Comparison of ENCODE assay signal across 37 cellular contexts in the genomic region with DNA sequence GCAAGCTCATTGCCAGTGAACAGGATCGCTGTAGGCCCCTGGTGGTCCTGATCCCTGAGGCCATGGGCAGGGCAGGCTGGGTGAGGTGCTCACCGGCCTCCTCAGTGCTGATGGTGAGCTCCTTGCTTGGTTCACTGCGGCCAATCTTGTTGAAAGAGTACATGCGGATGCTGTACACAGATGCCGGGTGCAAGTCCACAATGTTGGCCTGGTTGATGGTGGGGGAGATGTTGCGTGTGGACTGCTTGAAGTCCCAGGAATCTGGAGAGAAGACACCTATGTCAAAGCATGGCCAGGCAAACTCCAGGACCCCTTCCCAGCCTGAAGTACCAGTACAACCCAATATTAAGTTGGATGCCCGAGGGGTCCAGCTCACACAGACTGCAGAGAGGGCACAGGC.
A peak's percentile ranks its signal among the peaks of the same experiment; 100 is the strongest.
DNase-seq lines count a peak whose midpoint lies in the region; ATAC-seq, FAIRE-seq and TF ChIP-seq lines count a peak whose summit lies in the region.
"Had no signal": no experiment of that assay in that cellular context is flagged by ENCODE, and none has a peak within 500 bp of the region (broad histone marks: within the 10 kb centered on the region; RNA-seq: fewer than 3 reads in every experiment).

No MANE protein-coding gene starts in this region.

- H3K23ac ChIP-seq in H1 (ENCODE audit: insufficient read length) (no peak overlapping the region), neuronal stem cell (ENCODE audit: low read depth, low read length, poor library complexity) (peak overlapping the region; percentile 67), trophoblast cell (ENCODE audit: low read length) (peak overlapping the region; percentile 69)

- H3K4me3 ChIP-seq in H1 (ENCODE audit: extremely low read depth in 1 of 4, insufficient read depth in 2 of 4, low read depth in 3 of 4, low read length in 4 of 4) (no peak overlapping the region), neuronal stem cell (ENCODE audit: low read length in 2 of 2) (no peak overlapping the region), trophoblast cell (ENCODE audit: low read depth, low read length) (peak overlapping the region; percentile 18)
- H3K4me3 ChIP-seq: A549; BLaER1; BLaER1 treated with 17β-estradiol and CSF1 and Interleukin-3, amounts not matched to agents 10 nM and 100 nM had no signal

- H4K20me1 ChIP-seq in H1 (replicated peaks in 1 of 2; ENCODE audit: control insufficient read depth in 1 of 2, insufficient read depth in 2 of 2, low read length in 2 of 2), result no peaks in the 10 kb centered on the region
- H4K20me1 ChIP-seq: BLaER1; BLaER1 treated with 17β-estradiol and CSF1 and Interleukin-3, amounts not matched to agents 10 nM and 100 nM had no signal

- no peak for TF ChIP-seq EP300 in H1 (IDR thresholded peaks at IDR 0.05; ENCODE audit: borderline replicate concordance in 1 of 2, low read depth in 2 of 2, low read length in 2 of 2)

- no peak overlapping the region for H2AK5ac ChIP-seq in H1 (ENCODE audit: low read depth, low read length)
- peak overlapping the region; percentile 47 for H2AK5ac ChIP-seq in neuronal stem cell (ENCODE audit: low read depth, low read length)
- no peak overlapping the region for H2AK5ac ChIP-seq in trophoblast cell (ENCODE audit: low read length)

- H3K14ac ChIP-seq in H1 (ENCODE audit: insufficient read length), result no peak overlapping the region
- no peak overlapping the region for H3K14ac ChIP-seq in neuronal stem cell (ENCODE audit: low read length)
- no peak overlapping the region for H3K14ac ChIP-seq in trophoblast cell (ENCODE audit: low read length)

- POLR2A ChIA-PET in H1 (lab: Charles Lee; ENCODE audit: partially characterized antibody), result no interaction called here

- H2BK20ac ChIP-seq in H1 (ENCODE audit: low read length), result peak overlapping the region; percentile 84; the same call in 1 of the 2 replicates

- H2AFZ ChIP-seq in H1 (ENCODE audit: low read length) (no peak overlapping the region), neuronal stem cell (ENCODE audit: low read length) (no peak overlapping the region), trophoblast cell (ENCODE audit: insufficient read depth, low read length, poor library complexity) (no peak overlapping the region)

- FAIRE-seq in H1 (lab: Jason Lieb, UNC), result no peak
- FAIRE-seq: A204.1, A549, D721Med had no signal

- H2BK5ac ChIP-seq in H1 (ENCODE audit: low read depth, low read length) (0 out of 2 replicates have a peak overlapping the region, but pooled peaks have one; percentile 7), neuronal stem cell (ENCODE audit: low read length) (no peak overlapping the region), trophoblast cell (ENCODE audit: low read depth, low read length, poor library complexity) (no peak overlapping the region)

- H2BK15ac ChIP-seq in H1 (ENCODE audit: low read length), result no peak overlapping the region; the same call in 1 of the 2 replicates
- no peak overlapping the region for H2BK15ac ChIP-seq in neuronal stem cell (ENCODE audit: low read length)

- H3K79me1 ChIP-seq in H1 (ENCODE audit: low read depth, low read length), result no peaks in the 10 kb centered on the region
- H3K79me1 ChIP-seq in neuronal stem cell (ENCODE audit: low read depth, low read length), result no peaks in the 10 kb centered on the region
- H3K79me1 ChIP-seq in trophoblast cell (ENCODE audit: low read length), result no peaks in the 10 kb centered on the region

- H4K91ac ChIP-seq in H1 (replicated peaks; ENCODE audit: insufficient read length, low read length) (peak overlapping the region; percentile 70), neuronal stem cell (ENCODE audit: low read depth, low read length, poor library complexity) (no peak overlapping the region), trophoblast cell (ENCODE audit: low read depth, low read length) (no peak overlapping the region)

- no peak for TF ChIP-seq POLR2A in H1 (IDR thresholded peaks at IDR 0.05; ENCODE audit: control extremely low read depth in 1 of 2, low read depth in 2 of 2, low read length in 2 of 2)

- no peaks in the 10 kb centered on the region for H3K9me3 Mint-ChIP-seq in stimulated activated effector memory CD8-positive, alpha-beta T cell treated with anti-CD3 and anti-CD28 coated beads, Interleukin-12 subunit alpha, Interleukin-12 subunit beta, amount 100 ng/mL, for 72 hours
- H3K9me3 Mint-ChIP-seq in chondrocyte (ENCODE audit: low read depth), result no peaks in the 10 kb centered on the region
- no peaks in the 10 kb centered on the region for H3K9me3 Mint-ChIP-seq in activated CD8-positive, alpha-beta memory T cell treated with anti-CD3 and anti-CD28 coated beads, Interleukin-2, amount 10 ng/mL, durations not matched to agents 7 days and 5 days (ENCODE audit: low read depth)
- H3K9me3 Mint-ChIP-seq: CD14-positive monocyte; CD4-positive, alpha-beta T cell; CD4-positive, CD25-positive, alpha-beta regulatory T cell; CD8-positive, alpha-beta memory T cell; CD8-positive, alpha-beta T cell had no signal

- H3K9me3 ChIP-seq in H1 (ENCODE audit: insufficient read depth in 2 of 2, low read depth in 1 of 2, low read length in 1 of 2) (no peaks in the 10 kb centered on the region), neuronal stem cell (replicated peaks in 1 of 2; ENCODE audit: control insufficient read depth in 2 of 2, insufficient read depth in 1 of 2, low read depth in 1 of 2, low read length in 2 of 2) (no peaks in the 10 kb centered on the region), trophoblast cell (ENCODE audit: insufficient read depth, low read depth, low read length) (peaks cover 4% of the 10 kb centered on the region)
- H3K9me3 ChIP-seq: A549; BE2C; BLaER1; BLaER1 treated with 17β-estradiol and CSF1 and Interleukin-3, amounts not matched to agents 10 nM and 100 nM; Caco-2 had no signal

- TF ChIP-seq RAD21 in H1 (IDR thresholded peaks at IDR 0.05 in 1 of 2, conservative IDR thresholded peaks at IDR 0.05 in 1 of 2; ENCODE audit: low read depth in 2 of 2, low read length in 2 of 2), result no peak

- peaks cover 45% of the 10 kb centered on the region for H3K27me3 Mint-ChIP-seq in chondrocyte (ENCODE audit: low read depth)
- peaks cover 10% of the 10 kb centered on the region for H3K27me3 Mint-ChIP-seq in activated CD8-positive, alpha-beta memory T cell treated with anti-CD3 and anti-CD28 coated beads, Interleukin-2, amount 10 ng/mL, durations not matched to agents 7 days and 5 days
- H3K27me3 Mint-ChIP-seq: CD4-positive, alpha-beta T cell; CD4-positive, CD25-positive, alpha-beta regulatory T cell had no signal

- H3K27ac ChIP-seq in H1 (ENCODE audit: low read depth, low read length) (no peak overlapping the region), neuronal stem cell (replicated peaks; ENCODE audit: low read length) (no peak overlapping the region), trophoblast cell (ENCODE audit: low read depth, low read length) (no peak overlapping the region)
- H3K27ac ChIP-seq: 22Rv1; A549; BLaER1; BLaER1 treated with 17β-estradiol and CSF1 and Interleukin-3, amounts not matched to agents 10 nM and 100 nM; C4-2B had no signal

- no peak overlapping the region for H3K4ac ChIP-seq in H1 (replicated peaks; ENCODE audit: insufficient read length, low read depth, low read length)
- no peak overlapping the region for H3K4ac ChIP-seq in neuronal stem cell (ENCODE audit: low read length)
- H3K4ac ChIP-seq in trophoblast cell (ENCODE audit: low read depth, low read length), result no peak overlapping the region

- H3K27me3 ChIP-seq in H1 (replicated peaks in 1 of 4; ENCODE audit: control insufficient read depth in 3 of 4, extremely low read depth in 1 of 4, insufficient read depth in 3 of 4, low read length in 3 of 4) (no peaks in the 10 kb centered on the region; a peak in 1 of 7 replicates), neuronal stem cell (ENCODE audit: control insufficient read depth in 3 of 3, insufficient read depth in 3 of 3, low read depth in 1 of 3, low read length in 3 of 3) (peaks cover 0 to 21% (median 0%) of the 10 kb centered on the region in 3 experiments), trophoblast cell (ENCODE audit: insufficient read depth, low read length) (no peaks in the 10 kb centered on the region)
- H3K27me3 ChIP-seq: BE2C; BLaER1; BLaER1 treated with 17β-estradiol and CSF1 and Interleukin-3, amounts not matched to agents 10 nM and 100 nM had no signal

- WGBS in H1 (ENCODE audit: extremely low coverage in 1 of 2, insufficient coverage in 1 of 2, insufficient read length in 1 of 2, insufficient replicate concordance in 2 of 2, low coverage in 1 of 2, low lambda C conversion rate in 2 of 2, missing lambda C conversion rate in 1 of 2), 2 experiments, result 91% methylated on average over 7 of the region's 7 CpGs; no CpG with 5 or more reads in 1 of the 2 experiments
- no CpG with 5 or more reads among the region's 7 CpGs for WGBS in neuronal stem cell (ENCODE audit: extremely low coverage in 2 of 2, insufficient read length in 2 of 2, insufficient replicate concordance in 1 of 2), 2 donors
- WGBS in trophoblast cell (ENCODE audit: extremely low coverage, insufficient coverage, insufficient read length), result no CpG with 5 or more reads among the region's 7 CpGs

- no peak overlapping the region for H3K4me3 Mint-ChIP-seq in stimulated activated effector memory CD8-positive, alpha-beta T cell treated with anti-CD3 and anti-CD28 coated beads, Interleukin-12 subunit alpha, Interleukin-12 subunit beta, amount 100 ng/mL, for 72 hours
- no peak overlapping the region for H3K4me3 Mint-ChIP-seq in chondrocyte (ENCODE audit: unreplicated experiment)
- H3K4me3 Mint-ChIP-seq in activated CD8-positive, alpha-beta memory T cell treated with anti-CD3 and anti-CD28 coated beads, Interleukin-2, amount 10 ng/mL, durations not matched to agents 7 days and 5 days, result no peak overlapping the region
- H3K4me3 Mint-ChIP-seq: B cell; CD14-positive monocyte; CD4-positive, alpha-beta memory T cell; CD4-positive, alpha-beta T cell; CD4-positive, CD25-positive, alpha-beta regulatory T cell; CD8-positive, alpha-beta memory T cell; CD8-positive, alpha-beta T cell had no signal

- no peak overlapping the region for H4K8ac ChIP-seq in H1 (ENCODE audit: extremely low read depth, insufficient read depth, low read length)
- H4K8ac ChIP-seq in neuronal stem cell (ENCODE audit: low read depth, low read length), result no peak overlapping the region
- no peak overlapping the region for H4K8ac ChIP-seq in trophoblast cell (ENCODE audit: low read depth, low read length)

- H4K12ac ChIP-seq in trophoblast cell (ENCODE audit: low read depth, low read length), result no peak overlapping the region

- no peak overlapping the region for H3K56ac ChIP-seq in H1 (replicated peaks; ENCODE audit: insufficient read length, low read depth, low read length)

- H2BK12ac ChIP-seq in H1 (ENCODE audit: low read depth, low read length) (no peak overlapping the region; the same call in 1 of the 2 replicates), neuronal stem cell (ENCODE audit: low read length) (no peak overlapping the region), trophoblast cell (ENCODE audit: low read length) (no peak overlapping the region)

- H3K9ac ChIP-seq in H1 (replicated peaks in 1 of 4; ENCODE audit: extremely low read depth in 1 of 4, low read depth in 3 of 4, low read length in 3 of 4) (no peak overlapping the region), neuronal stem cell (ENCODE audit: low read depth, low read length, poor library complexity) (no peak overlapping the region), trophoblast cell (ENCODE audit: low read length) (peak overlapping the region; percentile 58)
- H3K9ac ChIP-seq: BLaER1; BLaER1 treated with 17β-estradiol and CSF1 and Interleukin-3, amounts not matched to agents 10 nM and 100 nM had no signal

- DNase-seq in H1 (ENCODE audit: low read depth in 1 of 2, low spot score in 2 of 2), result no peak
- DNase-seq in neuronal stem cell (ENCODE audit: low spot score), result no peak
- DNase-seq in trophoblast cell, result no peak
- no peak for DNase-seq in stimulated activated effector memory CD8-positive, alpha-beta T cell treated with anti-CD3 and anti-CD28 coated beads, Interleukin-12 subunit alpha, Interleukin-12 subunit beta, amount 100 ng/mL, for 72 hours (ENCODE audit: low spot score in 2 of 2)
- no peak for DNase-seq in chondrocyte (ENCODE audit: low spot score)
- DNase-seq in activated CD8-positive, alpha-beta memory T cell treated with anti-CD3 and anti-CD28 coated beads, Interleukin-2, amount 10 ng/mL, durations not matched to agents 7 days and 5 days, result no peak
- DNase-seq: 8988T; ACHN; AML-193; BE2C; C1 segment of cervical spinal cord; Caco-2; Calu3; CD4-positive, alpha-beta memory T cell; CD4-positive, alpha-beta T cell; CD4-positive, CD25-positive, alpha-beta regulatory T cell; CD8-positive, alpha-beta memory T cell; CD8-positive, alpha-beta T cell; COR-L47; DMS 273 treated with DMSO at 0.1 percent for 48 hours; DMS153; DMS53; DMS79; DMS79 treated with DMSO at 0.1 percent for 48 hours; DND-41; EL had no signal

- H3K27ac Mint-ChIP-seq in stimulated activated effector memory CD8-positive, alpha-beta T cell treated with anti-CD3 and anti-CD28 coated beads, Interleukin-12 subunit alpha, Interleukin-12 subunit beta, amount 100 ng/mL, for 72 hours, result no peak overlapping the region
- no peak overlapping the region for H3K27ac Mint-ChIP-seq in chondrocyte (ENCODE audit: unreplicated experiment)
- H3K27ac Mint-ChIP-seq in activated CD8-positive, alpha-beta memory T cell treated with anti-CD3 and anti-CD28 coated beads, Interleukin-2, amount 10 ng/mL, durations not matched to agents 7 days and 5 days, result no peak overlapping the region
- H3K27ac Mint-ChIP-seq: B cell; CD14-positive monocyte; CD4-positive, alpha-beta memory T cell; CD4-positive, alpha-beta T cell; CD8-positive, alpha-beta T cell had no signal

- peak; percentile 38 for ATAC-seq in stimulated activated effector memory CD8-positive, alpha-beta T cell treated with anti-CD3 and anti-CD28 coated beads, Interleukin-12 subunit alpha, Interleukin-12 subunit beta, amount 100 ng/mL, for 72 hours
- no peak for ATAC-seq in HG03175 (IDR thresholded peaks at IDR 0.05; ENCODE audit: unreplicated experiment)
- no peak for ATAC-seq in SK-N-SH treated with all-trans-retinoic acid at 6 μM for 48 hours
- no peak for ATAC-seq in activated CD8-positive, alpha-beta memory T cell treated with anti-CD3 and anti-CD28 coated beads, Interleukin-2, amount 10 ng/mL, durations not matched to agents 7 days and 5 days
- ATAC-seq: A549; CD8-positive, alpha-beta T cell had no signal

- H3K36me3 Mint-ChIP-seq in stimulated activated effector memory CD8-positive, alpha-beta T cell treated with anti-CD3 and anti-CD28 coated beads, Interleukin-12 subunit alpha, Interleukin-12 subunit beta, amount 100 ng/mL, for 72 hours, result no peaks in the 10 kb centered on the region
- no peaks in the 10 kb centered on the region for H3K36me3 Mint-ChIP-seq in chondrocyte (ENCODE audit: low read depth)
- H3K36me3 Mint-ChIP-seq in activated CD8-positive, alpha-beta memory T cell treated with anti-CD3 and anti-CD28 coated beads, Interleukin-2, amount 10 ng/mL, durations not matched to agents 7 days and 5 days, result no peaks in the 10 kb centered on the region
- H3K36me3 Mint-ChIP-seq: CD14-positive monocyte; CD4-positive, alpha-beta memory T cell; CD8-positive, alpha-beta memory T cell; CD8-positive, alpha-beta T cell had no signal

- TF ChIP-seq CTCF in H1 (IDR thresholded peaks at IDR 0.05; ENCODE audit: control extremely low read depth in 1 of 3, insufficient read depth in 1 of 3, low read depth in 1 of 3, low read length in 3 of 3) (no peak), chondrocyte (IDR thresholded peaks at IDR 0.05) (no peak)

- H2BK120ac ChIP-seq in H1 (replicated peaks; ENCODE audit: low read depth, low read length) (no peak overlapping the region), neuronal stem cell (ENCODE audit: low read depth, low read length) (no peak overlapping the region), trophoblast cell (ENCODE audit: insufficient read depth, low read length, poor library complexity) (no peak overlapping the region)

- no peak overlapping the region for H4K5ac ChIP-seq in H1 (ENCODE audit: insufficient read length, low read depth, low read length)

- no peaks in the 10 kb centered on the region for H3K23me2 ChIP-seq in H1 (ENCODE audit: low read depth, low read length)

- H3K4me1 ChIP-seq in H1 (replicated peaks in 1 of 4; ENCODE audit: control insufficient read depth in 3 of 4, insufficient read depth in 4 of 4, low read length in 3 of 4) (peaks cover 2 to 16% (median 7%) of the 10 kb centered on the region in 4 experiments; a peak in 6 of 7 replicates), neuronal stem cell (ENCODE audit: control insufficient read depth in 2 of 2, insufficient read depth in 1 of 2, low read depth in 1 of 2, low read length in 2 of 2) (no peaks in the 10 kb centered on the region), trophoblast cell (ENCODE audit: control insufficient read depth in 1 of 2, insufficient read depth in 2 of 2, low read length in 2 of 2) (no peaks in the 10 kb centered on the region)
- H3K4me1 ChIP-seq: A549, BLaER1, Caco-2 had no signal

- CTCF ChIA-PET in H1 (lab: Charles Lee; ENCODE audit: partially characterized antibody), result interaction anchor here (0.7 to 6.3 kb wide), 4 partner anchors 12 to 46 kb away, joined by 3 to 38 read pairs (median 6); no protein-coding TSS in a partner anchor
- CTCF ChIA-PET in activated CD8-positive, alpha-beta memory T cell treated with anti-CD3 and anti-CD28 coated beads, Interleukin-2, amount 10 ng/mL, durations not matched to agents 7 days and 5 days (lab: Charles Lee), result no interaction called here

- H3K18ac ChIP-seq in H1 (ENCODE audit: extremely low read depth, low read length) (no peak overlapping the region), neuronal stem cell (ENCODE audit: low read length) (peak overlapping the region; percentile 18), trophoblast cell (ENCODE audit: low read length) (no peak overlapping the region)

- H3K4me2 ChIP-seq in H1 (ENCODE audit: insufficient read depth in 1 of 2, low read depth in 2 of 2, low read length in 2 of 2), result no peak overlapping the region
- no peak overlapping the region for H3K4me2 ChIP-seq in neuronal stem cell (ENCODE audit: insufficient read depth, low read length, poor library complexity, severe bottlenecking)
- H3K4me2 ChIP-seq in trophoblast cell (ENCODE audit: low read length), result no peak overlapping the region
- H3K4me2 ChIP-seq: A549; BLaER1; BLaER1 treated with 17β-estradiol and CSF1 and Interleukin-3, amounts not matched to agents 10 nM and 100 nM had no signal

- H3K36me3 ChIP-seq in H1 (ENCODE audit: control insufficient read depth in 2 of 4, insufficient read depth in 4 of 4, low read length in 3 of 4) (no peaks in the 10 kb centered on the region; a peak in 1 of 8 replicates), neuronal stem cell (replicated peaks in 1 of 2; ENCODE audit: control insufficient read depth in 2 of 2, insufficient read depth in 2 of 2, low read length in 2 of 2) (no peaks in the 10 kb centered on the region), trophoblast cell (ENCODE audit: control insufficient read depth in 1 of 2, insufficient read depth in 2 of 2, low read length in 2 of 2) (no peaks in the 10 kb centered on the region)
- H3K36me3 ChIP-seq: BE2C; BLaER1; BLaER1 treated with 17β-estradiol and CSF1 and Interleukin-3, amounts not matched to agents 10 nM and 100 nM had no signal

- no peaks in the 10 kb centered on the region for H3K79me2 ChIP-seq in H1 (ENCODE audit: control insufficient read depth in 1 of 2, insufficient read depth in 2 of 2, low read length in 2 of 2)
- H3K79me2 ChIP-seq in trophoblast cell (ENCODE audit: control insufficient read depth, insufficient read depth, low read length, poor library complexity), result no peaks in the 10 kb centered on the region

- H3K4me1 Mint-ChIP-seq in stimulated activated effector memory CD8-positive, alpha-beta T cell treated with anti-CD3 and anti-CD28 coated beads, Interleukin-12 subunit alpha, Interleukin-12 subunit beta, amount 100 ng/mL, for 72 hours, result no peaks in the 10 kb centered on the region
- no peaks in the 10 kb centered on the region for H3K4me1 Mint-ChIP-seq in chondrocyte (ENCODE audit: low read depth)
- no peaks in the 10 kb centered on the region for H3K4me1 Mint-ChIP-seq in activated CD8-positive, alpha-beta memory T cell treated with anti-CD3 and anti-CD28 coated beads, Interleukin-2, amount 10 ng/mL, durations not matched to agents 7 days and 5 days
- H3K4me1 Mint-ChIP-seq: B cell; CD4-positive, alpha-beta memory T cell; CD8-positive, alpha-beta memory T cell had no signal
